Comparison of ENCODE assay signal across 8 cellular contexts in the genomic region with DNA sequence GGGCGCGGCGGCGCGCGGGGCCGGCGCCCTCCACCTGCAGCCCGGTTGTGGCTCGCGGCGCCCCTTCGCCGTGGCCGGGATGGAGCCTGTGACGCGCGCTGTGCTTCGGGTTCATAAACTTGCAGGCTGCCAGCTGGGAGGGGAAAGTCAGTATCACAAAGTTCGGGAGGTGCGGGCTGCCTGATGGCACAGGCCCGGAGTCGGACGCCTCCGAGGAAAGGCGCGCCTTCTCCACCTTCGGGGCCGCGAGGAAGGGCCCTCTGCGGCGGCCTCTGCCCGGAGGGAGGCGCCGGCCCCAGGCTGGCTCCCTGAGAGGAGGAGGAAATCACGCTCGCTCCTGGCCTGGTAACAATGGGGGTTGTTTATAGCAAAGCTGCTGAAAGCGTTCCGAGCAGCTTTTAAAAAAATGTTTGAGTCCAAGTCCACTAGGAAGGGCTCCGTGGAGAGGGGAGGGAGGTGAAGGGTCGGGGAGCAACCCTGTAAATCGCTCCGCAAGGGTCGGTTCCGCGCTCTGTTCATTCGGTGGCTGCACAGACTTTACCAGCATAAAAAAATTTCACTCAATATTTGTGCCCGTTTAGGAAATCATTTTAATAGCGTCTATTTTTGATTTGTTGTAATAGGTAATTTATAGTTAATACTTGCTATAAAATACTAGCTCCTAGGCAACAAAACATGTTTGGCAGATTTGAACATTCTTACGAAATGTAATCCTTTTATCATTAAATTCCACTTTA. TPM values are rescaled to one million over a fixed set of nuclear protein-coding genes. Genes with fewer than 3 reads are reported as not detected.
DNase-seq lines count a peak whose midpoint lies in the region; ATAC-seq and TF ChIP-seq lines count a peak whose summit lies in the region.

No MANE protein-coding gene starts in this region.

- no peaks in the 10 kb centered on the region for H3K9me1 ChIP-seq in IMR-90 (ENCODE audit: insufficient read depth, low read length)

- H3K56ac ChIP-seq in IMR-90 (ENCODE audit: extremely low read depth, insufficient read depth, low read length), result no peak overlapping the region

- no peak overlapping the region for H2AK9ac ChIP-seq in IMR-90 (replicated peaks; ENCODE audit: low read depth, low read length, poor library complexity)

- H2BK15ac ChIP-seq in IMR-90 (ENCODE audit: low read depth, low read length), result no peak overlapping the region

- TF ChIP-seq CTCF in IMR-90 (conservative IDR thresholded peaks at IDR 0.05; ENCODE audit: low read depth, low read length) (no peak), WTC11 (IDR thresholded peaks at IDR 0.05) (no peak), left lung (IDR thresholded peaks at IDR 0.05) (no peak)

- H2AFZ ChIP-seq in IMR-90 (replicated peaks; ENCODE audit: low read length, poor library complexity), result peak overlapping the region; percentile 91

- in situ Hi-C loops in IMR-90 (cut with MboI; ENCODE audit: low sequenced_read_pairs), result no loop called here

- H3K27me3 Mint-ChIP-seq in WTC11 (ENCODE audit: low read depth), result peaks cover 5% of the 10 kb centered on the region; the same call in 1 of the 2 replicates

- no peak overlapping the region for H4K91ac ChIP-seq in IMR-90 (ENCODE audit: insufficient read depth, low read depth, low read length)

- peaks cover 4 to 15% of the 10 kb centered on the region in 2 experiments for H3K79me1 ChIP-seq in IMR-90 (ENCODE audit: low read depth in 1 of 2, low read length in 2 of 2)

- H3K4me3 ChIP-seq in IMR-90 (ENCODE audit: insufficient read depth, low read depth, low read length) (peak overlapping the region; percentile 54), duodenal mucosa (ENCODE audit: low read depth in 1 of 2, low read length in 2 of 2) (peak overlapping the region; percentile 81 to 92), left lung (peak overlapping the region; percentile 53 to 61)

- peak overlapping the region; percentile 93 for H3K27ac Mint-ChIP-seq in WTC11

- H3K9me3 Mint-ChIP-seq in WTC11, result no peaks in the 10 kb centered on the region

- peak overlapping the region; percentile 94 for H3K4me3 Mint-ChIP-seq in WTC11

- H2AK5ac ChIP-seq in IMR-90 (ENCODE audit: low read depth, low read length), result no peak overlapping the region

- H3K23ac ChIP-seq in IMR-90 (ENCODE audit: low read depth, low read length), result no peak overlapping the region

- dilution Hi-C loops in IMR-90 (cut with HindIII; ENCODE audit: low sequenced_read_pairs, unreplicated experiment), result no loop called here

- peaks cover 18% of the 10 kb centered on the region for H4K20me1 ChIP-seq in IMR-90 (ENCODE audit: insufficient read depth, low read length)

- POLR2A ChIA-PET in IMR-90 (lab: Charles Lee; ENCODE audit: unreplicated experiment), result no interaction called here
- POLR2A ChIA-PET in WTC11 (lab: Charles Lee), result interaction anchor here (1.8 kb wide), 1 partner anchor 65 kb away, joined by 4 read pairs; no protein-coding TSS in a partner anchor

- ATAC-seq in GM21423 (IDR thresholded peaks at IDR 0.05; ENCODE audit: unreplicated experiment) (peak; percentile 27), IMR-90 (ENCODE audit: low read depth) (peak; percentile 43), WTC11 (peak; percentile 43), left lung (peak; percentile 42)

- no TSS peak for BruUV-seq in IMR-90 (replicated peaks; lab: Mats Ljungman, UMichigan)

- no peak overlapping the region for H2BK5ac ChIP-seq in IMR-90 (ENCODE audit: low read depth, low read length, poor library complexity, severe bottlenecking)

- no peak overlapping the region for H2BK120ac ChIP-seq in IMR-90 (ENCODE audit: low read depth, low read length)

- H4K8ac ChIP-seq in IMR-90 (ENCODE audit: low read depth in 2 of 2, low read length in 2 of 2), result no peak overlapping the region

- DNase-seq in ELF-1 (ENCODE audit: low read depth, low spot score), result peak; percentile 79
- peak; percentile 18 for DNase-seq in IMR-90
- peak; percentile 63 for DNase-seq in WTC11 (ENCODE audit: low spot score)
- peak in 1 of 2 donors; percentile 83 for DNase-seq in left lung
- peak; percentile 27 for DNase-seq in stimulated activated CD4-positive, alpha-beta T cell treated with anti-CD3 and anti-CD28 coated beads, Interleukin-4, amount 100 ng/mL, for 24 hours
- no peak for DNase-seq in NCI-H1048 (lab: John Stamatoyannopoulos, UW)

- CTCF ChIA-PET in IMR-90 (lab: Yijun Ruan, JAX) (no interaction called here), WTC11 (lab: Charles Lee) (interaction anchor here (1.0 to 1.6 kb wide), 3 partner anchors 10 to 71 kb away, joined by 3 to 6 read pairs (median 3); no protein-coding TSS in a partner anchor)

- peak overlapping the region; percentile 63 for H3K4me2 ChIP-seq in IMR-90 (ENCODE audit: low read depth, low read length)

- H3K9me3 ChIP-seq in IMR-90 (ENCODE audit: control insufficient read depth, insufficient read depth, low read length) (no peaks in the 10 kb centered on the region), duodenal mucosa (ENCODE audit: control insufficient read depth in 1 of 2, low read length in 2 of 2) (no peaks in the 10 kb centered on the region), left lung (no peaks in the 10 kb centered on the region)

- no peak overlapping the region for H2BK20ac ChIP-seq in IMR-90 (ENCODE audit: low read depth, low read length)

- no peak for TF ChIP-seq POLR2A in IMR-90 (IDR thresholded peaks at IDR 0.05; ENCODE audit: low read depth, low read length)

- H3K9ac ChIP-seq in IMR-90 (ENCODE audit: low read depth, low read length) (peak overlapping the region; percentile 55; the same call in 1 of the 2 replicates), duodenal mucosa (ENCODE audit: low read depth in 1 of 2, low read length in 2 of 2) (peak overlapping the region; percentile 74 to 77)

- H3K36me3 ChIP-seq in IMR-90 (ENCODE audit: control insufficient read depth, insufficient read depth, low read length), result no peaks in the 10 kb centered on the region
- H3K36me3 ChIP-seq in duodenal mucosa (ENCODE audit: control insufficient read depth in 1 of 2, insufficient read depth in 2 of 2, low read length in 2 of 2), result no peaks in the 10 kb centered on the region
- H3K36me3 ChIP-seq in left lung, result no peaks in the 10 kb centered on the region

- H3K4ac ChIP-seq in IMR-90 (ENCODE audit: low read depth, low read length), result no peak overlapping the region

- intact Hi-C loops in IMR-90 (cut with micrococcal nuclease) (loop anchor here (1.0 to 10.0 kb wide), 2 partner anchors 71 to 207 kb away; no protein-coding TSS in a partner anchor), left lung (cut with DNase I) (no loop called here)

- H3K4me1 ChIP-seq in IMR-90 (ENCODE audit: control insufficient read depth, insufficient read depth, low read length) (peaks cover 2% of the 10 kb centered on the region; the same call in 1 of the 2 replicates), duodenal mucosa (ENCODE audit: control insufficient read depth in 1 of 2, insufficient read depth in 2 of 2, low read length in 2 of 2) (peaks cover 38 to 40% of the 10 kb centered on the region in 2 donors), left lung (peaks cover 0 to 56% of the 10 kb centered on the region in 2 donors)

- no peak overlapping the region for H3K18ac ChIP-seq in IMR-90 (ENCODE audit: low read depth, low read length)

- H3K4me1 Mint-ChIP-seq in WTC11, result peaks cover 52% of the 10 kb centered on the region

- no peak overlapping the region for H4K5ac ChIP-seq in IMR-90 (ENCODE audit: low read depth, low read length)

- WGBS in IMR-90 (ENCODE audit: extremely low coverage in 2 of 2, insufficient read length in 1 of 2), 2 experiments, result 0% methylated on average over 5 of the region's 50 CpGs; no CpG with 5 or more reads in 1 of the 2 experiments

- no peaks in the 10 kb centered on the region; the same call in 1 of the 2 replicates for H3K27me3 ChIP-seq in IMR-90 (ENCODE audit: control insufficient read depth, insufficient read depth, low read length)
- H3K27me3 ChIP-seq in duodenal mucosa (ENCODE audit: control insufficient read depth in 1 of 2, insufficient read depth in 2 of 2, low read length in 2 of 2), result peaks cover 0 to 8% of the 10 kb centered on the region in 2 donors
- peaks cover 0 to 62% of the 10 kb centered on the region in 2 donors for H3K27me3 ChIP-seq in left lung

- H3K36me3 Mint-ChIP-seq in WTC11, result peaks cover 8% of the 10 kb centered on the region; the same call in 1 of the 2 replicates

- H3K27ac ChIP-seq in IMR-90 (ENCODE audit: insufficient read depth, low read length), result no peak overlapping the region
- peak overlapping the region; percentile 58 for H3K27ac ChIP-seq in duodenal mucosa (ENCODE audit: low read depth, low read length)
- peak overlapping the region; percentile 76 to 85 for H3K27ac ChIP-seq in left lung

- H3K14ac ChIP-seq in IMR-90 (replicated peaks; ENCODE audit: low read depth, low read length), result no peak overlapping the region

- no peak for TF ChIP-seq RAD21 in IMR-90 (IDR thresholded peaks at IDR 0.05; ENCODE audit: low read length)

TF ChIP-seq in IMR-90, 13 proteins besides CTCF, POLR2A, EP300 and RAD21 (continues in another document):
- TF ChIP-seq NFE2L2 (IDR thresholded peaks at IDR 0.05; ENCODE audit: low read depth, low read length) (no peak), RCOR1 (IDR thresholded peaks at IDR 0.05; ENCODE audit: insufficient replicate concordance, low read length) (no peak), CHD1 (IDR thresholded peaks at IDR 0.05; ENCODE audit: low read depth, low read length) (no peak), MAZ (IDR thresholded peaks at IDR 0.05; ENCODE audit: borderline replicate concordance, low read depth, low read length) (no peak), MAFK (IDR thresholded peaks at IDR 0.05; ENCODE audit: low read depth, low read length) (no peak)

TF ChIP-seq in WTC11, 78 proteins besides CTCF, POLR2A, EP300 and RAD21 (continues in another document):
- 0 out of 2 replicates have a peak, but pooled peaks have one; percentile 34 for TF ChIP-seq E2F4 (CRISPR knock-in tag; IDR thresholded peaks at IDR 0.05; ENCODE audit: borderline replicate concordance, low read depth)
- TF ChIP-seq KAT7 (CRISPR knock-in tag; IDR thresholded peaks at IDR 0.05; ENCODE audit: borderline replicate concordance), result 0 out of 2 replicates have a peak, but pooled peaks have one; percentile 60

RNA-seq across cellular contexts. Expression of gene AFDN, which starts 1.0 kb away (rescaled TPM):
- 20.8 and 23.3 TPM in 2 replicates for total RNA-seq in IMR-90 (2012; rRNA removed)
- polyA plus RNA-seq in IMR-90 (2012; rRNA removed), result 11.6 and 12.4 TPM in 2 replicates
- 3.8 and 5.4 TPM in 2 replicates for polyA plus RNA-seq in IMR-90 (2012; cell fraction: cytosol; rRNA removed)
- 13.6 and 53.3 TPM in 2 replicates for polyA plus RNA-seq in IMR-90 (2012; cell fraction: nucleus; rRNA removed; ENCODE audit: low replicate concordance)
- total RNA-seq in WTC11 (2021), result 181 to 182 TPM (median 182 TPM) in 3 replicates
- 100 to 1,000 TPM; 137 to 149 TPM for total RNA-seq in left lung
